In genomic region chr19:24140099-24140498, GRCh38 we compare ENCODE assay signal across 15 cellular contexts. TPM values are rescaled to one million over a fixed set of nuclear protein-coding genes. Genes with fewer than 3 reads are reported as not detected.
A peak's percentile ranks its signal among the peaks of the same experiment; 100 is the strongest.
DNase-seq lines count a peak whose midpoint lies in the region; ATAC-seq and TF ChIP-seq lines count a peak whose summit lies in the region.
"Had no signal": no experiment of that assay in that cellular context is flagged by ENCODE, and none has a peak within 500 bp of the region (broad histone marks: within the 10 kb centered on the region; RNA-seq: fewer than 3 reads in every experiment).

No MANE protein-coding gene starts in this region.

- H3K27ac ChIP-seq in heart left ventricle (no peak overlapping the region), RWPE1 (no peak overlapping the region), upper lobe of right lung (no peak overlapping the region)
- H3K27ac ChIP-seq: ascending aorta, C4-2B had no signal

- H3K27me3 ChIP-seq in heart left ventricle, result no peaks in the 10 kb centered on the region
- no peaks in the 10 kb centered on the region for H3K27me3 ChIP-seq in upper lobe of right lung
- H3K27me3 ChIP-seq: ascending aorta had no signal

- TF ChIP-seq CTCF in heart left ventricle (IDR thresholded peaks at IDR 0.05), result no peak
- TF ChIP-seq CTCF in RWPE1 (conservative IDR thresholded peaks at IDR 0.05; ENCODE audit: low read depth), result no peak
- no peak for TF ChIP-seq CTCF in fibroblast of pulmonary artery (IDR thresholded peaks at IDR 0.05; ENCODE audit: low read length, missing control alignments)
- TF ChIP-seq CTCF in upper lobe of right lung (IDR thresholded peaks at IDR 0.05), result no peak
- TF ChIP-seq CTCF in osteocyte (IDR thresholded peaks at IDR 0.05), result no peak

- peaks cover 0 to 26% (median under 1%) of the 10 kb centered on the region in 9 donors for H3K36me3 ChIP-seq in heart left ventricle
- no peaks in the 10 kb centered on the region for H3K36me3 ChIP-seq in upper lobe of right lung

- intact Hi-C loops in heart left ventricle (cut with DNase I) (no loop called here), cardiac septum (cut with DNase I) (no loop called here), upper lobe of right lung (cut with DNase I) (no loop called here)

- DNase-seq in heart left ventricle (no peak), cardiac septum (ENCODE audit: low spot score) (no peak), RWPE1 (ENCODE audit: low spot score) (peak; percentile 2), fibroblast of pulmonary artery (ENCODE audit: low read depth) (peak; percentile 95), upper lobe of right lung (no peak), amygdala (lab: John Stamatoyannopoulos, UW) (no peak), osteocyte (ENCODE audit: extremely low spot score, unreplicated experiment) (no peak)
- no peak for DNase-seq in activated CD4-positive, CD25-positive, alpha-beta regulatory T cell treated with anti-CD3 and anti-CD28 coated beads, Interleukin-2, amount 50 U/mL, for 72 hours
- DNase-seq: naive B cell; stimulated activated CD4-positive, alpha-beta T cell treated with anti-CD3 and anti-CD28 coated beads, Interleukin-12 subunit alpha, Interleukin-12 subunit beta, amount 100 ng/mL, for 4 hours; T-helper 1 cell had no signal

- TF ChIP-seq POLR2A in heart left ventricle (IDR thresholded peaks at IDR 0.05), result no peak

- 62 to 72% (median 69%) methylated on average over 3 of the region's 3 CpGs for WGBS in heart left ventricle, 4 donors

- H3K27ac Mint-ChIP-seq in osteocyte (ENCODE audit: unreplicated experiment), result no peak overlapping the region
- H3K27ac Mint-ChIP-seq: stimulated activated memory B cell treated with anti-CD40 and anti-IgM and Interleukin-4, amounts not matched to agents 10 μg/mL and 1 μg/mL and 100 μg/mL, for 72 hours had no signal

- H3K4me1 ChIP-seq in heart left ventricle (peaks cover 0 to 4% (median 0%) of the 10 kb centered on the region in 12 donors), upper lobe of right lung (no peaks in the 10 kb centered on the region)
- H3K4me1 ChIP-seq: ascending aorta had no signal

- H3K27me3 Mint-ChIP-seq in osteocyte (ENCODE audit: unreplicated experiment), result no peaks in the 10 kb centered on the region
- H3K27me3 Mint-ChIP-seq: IgD-negative memory B cell; naive B cell; stimulated activated memory B cell treated with anti-CD40 and anti-IgM and Interleukin-4, amounts not matched to agents 10 μg/mL and 1 μg/mL and 100 μg/mL, for 72 hours had no signal

- POLR2A ChIA-PET in RWPE1 (lab: Yijun Ruan, JAX; ENCODE audit: low non-redundant PET), result no interaction called here

- no peaks in the 10 kb centered on the region for H3K4me1 Mint-ChIP-seq in osteocyte (ENCODE audit: unreplicated experiment)
- H3K4me1 Mint-ChIP-seq: stimulated activated memory B cell treated with anti-CD40 and anti-IgM and Interleukin-4, amounts not matched to agents 10 μg/mL and 1 μg/mL and 100 μg/mL, for 72 hours had no signal

- H3K9me3 ChIP-seq in heart left ventricle, result peaks cover 0 to 99% (median 52%) of the 10 kb centered on the region in 12 donors
- peaks cover 78% of the 10 kb centered on the region for H3K9me3 ChIP-seq in upper lobe of right lung

- peaks cover 36% of the 10 kb centered on the region for H3K9me3 Mint-ChIP-seq in osteocyte (ENCODE audit: unreplicated experiment)

- no peak overlapping the region for H3K4me3 ChIP-seq in heart left ventricle
- H3K4me3 ChIP-seq in fibroblast of pulmonary artery (replicated peaks; ENCODE audit: low read depth, low read length), result no peak overlapping the region
- H3K4me3 ChIP-seq in upper lobe of right lung, result no peak overlapping the region
- H3K4me3 ChIP-seq: ascending aorta had no signal

- H3K36me3 Mint-ChIP-seq in osteocyte (ENCODE audit: unreplicated experiment), result peaks cover 52% of the 10 kb centered on the region

- CTCF ChIA-PET in RWPE1 (lab: Yijun Ruan, JAX), result no interaction called here

- no peak overlapping the region for H3K4me3 Mint-ChIP-seq in osteocyte (ENCODE audit: unreplicated experiment)
- H3K4me3 Mint-ChIP-seq: IgD-negative memory B cell; naive B cell; stimulated activated memory B cell treated with anti-CD40 and anti-IgM and Interleukin-4, amounts not matched to agents 10 μg/mL and 1 μg/mL and 100 μg/mL, for 72 hours had no signal

- ATAC-seq in heart left ventricle, result peak in 3 of 4 donors; percentile 63 to 64 (median 63)
- peak; percentile 43 for ATAC-seq in upper lobe of right lung
- ATAC-seq: stimulated activated memory B cell treated with anti-CD40 and anti-IgM and Interleukin-4, amounts not matched to agents 10 μg/mL and 1 μg/mL and 100 μg/mL, for 72 hours had no signal

RNA-seq across cellular contexts. Expression of gene ZNF254, which starts 53.1 kb away (rescaled TPM):
- total RNA-seq in heart left ventricle, result 10 to 100 TPM in 4 of 9 donors, 1 to 10 TPM in 5; 7.4 to 15.8 (median 9.9) TPM
- polyA plus RNA-seq in heart left ventricle, result 1 to 10 TPM; 4.1 to 5.5 TPM
- total RNA-seq in cardiac septum, result 11.9 TPM
- total RNA-seq in upper lobe of right lung, result 17.1 TPM
- 18.7 and 19.2 TPM in 2 replicates for total RNA-seq in osteocyte

Comparison
In these comparisons a context has a peak if more than half of its experiments do, and no peak if none do; other contexts are left out.
1. DNase-seq: peak in RWPE1 (single experiment) and fibroblast of pulmonary artery (single experiment); none in heart left ventricle (0 of 5), cardiac septum (single experiment), upper lobe of right lung (single experiment), activated CD4-positive, CD25-positive, alpha-beta regulatory T cell treated with anti-CD3 and anti-CD28 coated beads, Interleukin-2, amount 50 U/mL, for 72 hours (single experiment), amygdala (0 of 56) and osteocyte (single experiment).